Comparison of ENCODE assay signal across 20 cellular contexts in genomic region chr6:161137320-161137719, GRCh38.
"Had no signal": no experiment of that assay in that cellular context is flagged by ENCODE, and none has a peak within 500 bp of the region (broad histone marks: within the 10 kb centered on the region; RNA-seq: fewer than 3 reads in every experiment).

No MANE protein-coding gene starts in this region.

- H3K9me3 ChIP-seq: sigmoid colon, testis, vagina had no signal

- H3K4me3 Mint-ChIP-seq: activated CD8-positive, alpha-beta memory T cell treated with anti-CD3 and anti-CD28 coated beads, Interleukin-2, amount 10 ng/mL, durations not matched to agents 7 days and 5 days; activated naive CD4-positive, alpha-beta T cell treated with anti-CD3 and anti-CD28 coated beads, Interleukin-2, amount 50 U/mL, for 24 hours; nephron; stimulated activated naive B cell treated with anti-CD40 and anti-IgM and Interleukin-4, amounts not matched to agents 10 μg/mL and 1 μg/mL and 100 μg/mL, for 72 hours; T-helper 17 cell; type B pancreatic cell had no signal

- ATAC-seq: activated CD8-positive, alpha-beta memory T cell treated with anti-CD3 and anti-CD28 coated beads, Interleukin-2, amount 10 ng/mL, durations not matched to agents 7 days and 5 days; stimulated activated naive B cell treated with anti-CD40 and anti-IgM and Interleukin-4, amounts not matched to agents 10 μg/mL and 1 μg/mL and 100 μg/mL, for 72 hours had no signal

- H3K4me1 Mint-ChIP-seq: activated CD8-positive, alpha-beta memory T cell treated with anti-CD3 and anti-CD28 coated beads, Interleukin-2, amount 10 ng/mL, durations not matched to agents 7 days and 5 days; activated naive CD4-positive, alpha-beta T cell treated with anti-CD3 and anti-CD28 coated beads, Interleukin-2, amount 50 U/mL, for 24 hours had no signal

- DNase-seq: activated CD4-positive, alpha-beta T cell treated with anti-CD3 and anti-CD28 coated beads for 4 hours; activated CD4-positive, alpha-beta T cell treated with anti-CD3 and anti-CD28 coated beads, Interleukin-2, amount 50 U/mL, for 48 hours; activated CD4-positive, CD25-positive, alpha-beta regulatory T cell; activated CD8-positive, alpha-beta memory T cell treated with anti-CD3 and anti-CD28 coated beads, Interleukin-2, amount 10 ng/mL, durations not matched to agents 7 days and 5 days; activated gamma-delta T cell treated with Interleukin-2 at 50 U/mL for 16 hours; anterior cingulate cortex; cortex of kidney; mesenchymal stem cell; nucleus accumbens; sigmoid colon; stimulated activated CD4-positive, alpha-beta T cell treated with anti-CD3 and anti-CD28 coated beads, Interleukin-15, amount 100 ng/mL, for 24 hours; stimulated activated naive B cell treated with anti-CD40 and anti-IgM and Interleukin-4, amounts not matched to agents 10 μg/mL and 1 μg/mL and 100 μg/mL, for 72 hours; T-helper 17 cell; testis had no signal

- H3K27me3 Mint-ChIP-seq: activated CD8-positive, alpha-beta memory T cell treated with anti-CD3 and anti-CD28 coated beads, Interleukin-2, amount 10 ng/mL, durations not matched to agents 7 days and 5 days; activated naive CD4-positive, alpha-beta T cell treated with anti-CD3 and anti-CD28 coated beads, Interleukin-2, amount 50 U/mL, for 24 hours; stimulated activated naive B cell treated with anti-CD40 and anti-IgM and Interleukin-4, amounts not matched to agents 10 μg/mL and 1 μg/mL and 100 μg/mL, for 72 hours; T-helper 17 cell; type B pancreatic cell had no signal

- H3K4me1 ChIP-seq: parathyroid adenoma, sigmoid colon, testis had no signal

- H3K27ac ChIP-seq: parathyroid adenoma, sigmoid colon, testis, vagina had no signal

- H3K36me3 ChIP-seq: vagina had no signal

- H3K27me3 ChIP-seq: sigmoid colon, testis, vagina had no signal

- H3K36me3 Mint-ChIP-seq: activated CD8-positive, alpha-beta memory T cell treated with anti-CD3 and anti-CD28 coated beads, Interleukin-2, amount 10 ng/mL, durations not matched to agents 7 days and 5 days had no signal

- H3K4me3 ChIP-seq: sigmoid colon, smooth muscle cell, testis, vagina had no signal

- H3K27ac Mint-ChIP-seq: activated CD8-positive, alpha-beta memory T cell treated with anti-CD3 and anti-CD28 coated beads, Interleukin-2, amount 10 ng/mL, durations not matched to agents 7 days and 5 days; activated naive CD4-positive, alpha-beta T cell treated with anti-CD3 and anti-CD28 coated beads, Interleukin-2, amount 50 U/mL, for 24 hours; nephron; T-helper 17 cell; type B pancreatic cell had no signal

- H3K9me3 Mint-ChIP-seq: activated naive CD4-positive, alpha-beta T cell treated with anti-CD3 and anti-CD28 coated beads, Interleukin-2, amount 50 U/mL, for 24 hours; nephron; type B pancreatic cell had no signal
